In genomic region chr6:22062807-22063408, GRCh38 we compare ENCODE assay signal across 8 cellular contexts.
DNase-seq lines count a peak whose midpoint lies in the region; ATAC-seq, FAIRE-seq and TF ChIP-seq lines count a peak whose summit lies in the region.

No MANE protein-coding gene starts in this region.

- no peak overlapping the region for H3K56ac ChIP-seq in H1 (replicated peaks; ENCODE audit: insufficient read length, low read depth, low read length)

- peaks cover 0 to 2% of the 10 kb centered on the region in 2 experiments for H4K20me1 ChIP-seq in H1 (replicated peaks in 1 of 2; ENCODE audit: control insufficient read depth in 1 of 2, insufficient read depth in 2 of 2, low read length in 2 of 2)

- peak overlapping the region; percentile 27; the same call in 1 of the 2 replicates for H2BK5ac ChIP-seq in H1 (ENCODE audit: low read depth, low read length)

- H3K4me1 ChIP-seq in H1 (replicated peaks in 1 of 4; ENCODE audit: control insufficient read depth in 3 of 4, insufficient read depth in 4 of 4, low read length in 3 of 4), result no peaks in the 10 kb centered on the region; a peak in 1 of 7 replicates

- no peak overlapping the region for H4K91ac ChIP-seq in H1 (replicated peaks; ENCODE audit: insufficient read length, low read length)

- H3K9ac ChIP-seq in H1 (replicated peaks in 1 of 4; ENCODE audit: extremely low read depth in 1 of 4, low read depth in 3 of 4, low read length in 3 of 4), result no peak overlapping the region; a peak in 1 of 7 replicates

- no peak for TF ChIP-seq POLR2A in H1 (IDR thresholded peaks at IDR 0.05; ENCODE audit: control extremely low read depth in 1 of 2, low read depth in 2 of 2, low read length in 2 of 2)

- no peak overlapping the region for H3K14ac ChIP-seq in H1 (ENCODE audit: insufficient read length)

- no peak for TF ChIP-seq RAD21 in H1 (IDR thresholded peaks at IDR 0.05 in 1 of 2, conservative IDR thresholded peaks at IDR 0.05 in 1 of 2; ENCODE audit: low read depth in 2 of 2, low read length in 2 of 2)

- no peak overlapping the region for H3K4me3 ChIP-seq in H1 (ENCODE audit: extremely low read depth in 1 of 4, insufficient read depth in 2 of 4, low read depth in 3 of 4, low read length in 4 of 4)

- no peaks in the 10 kb centered on the region for H3K9me3 ChIP-seq in H1 (ENCODE audit: insufficient read depth in 2 of 2, low read depth in 1 of 2, low read length in 1 of 2)

- H4K8ac ChIP-seq in H1 (ENCODE audit: extremely low read depth, insufficient read depth, low read length), result no peak overlapping the region

- no peak overlapping the region for H3K4ac ChIP-seq in H1 (replicated peaks; ENCODE audit: insufficient read length, low read depth, low read length)

- POLR2A ChIA-PET in H1 (lab: Charles Lee; ENCODE audit: partially characterized antibody), result no interaction called here

- H3K23me2 ChIP-seq in H1 (ENCODE audit: low read depth, low read length), result no peaks in the 10 kb centered on the region; the same call in 1 of the 2 replicates

- H2AFZ ChIP-seq in H1 (ENCODE audit: low read length), result no peak overlapping the region

- peak; percentile 75 for ATAC-seq in GM18517 (IDR thresholded peaks at IDR 0.05; ENCODE audit: unreplicated experiment)
- peak; percentile 80 for ATAC-seq in HG02678 (IDR thresholded peaks at IDR 0.05; ENCODE audit: unreplicated experiment)

- H3K79me2 ChIP-seq in H1 (ENCODE audit: control insufficient read depth in 1 of 2, insufficient read depth in 2 of 2, low read length in 2 of 2), result no peaks in the 10 kb centered on the region; a peak in 2 of 4 replicates

- no peak overlapping the region for H3K4me2 ChIP-seq in H1 (ENCODE audit: insufficient read depth in 1 of 2, low read depth in 2 of 2, low read length in 2 of 2)

- no peak for TF ChIP-seq CTCF in H1 (IDR thresholded peaks at IDR 0.05; ENCODE audit: control extremely low read depth in 1 of 3, insufficient read depth in 1 of 3, low read depth in 1 of 3, low read length in 3 of 3)

- CTCF ChIA-PET in H1 (lab: Charles Lee; ENCODE audit: partially characterized antibody), result no interaction called here

- 95% methylated on average over 21 of the region's 21 CpGs; no CpG with 5 or more reads in 1 of the 2 experiments for WGBS in H1 (ENCODE audit: extremely low coverage in 1 of 2, insufficient coverage in 1 of 2, insufficient read length in 1 of 2, insufficient replicate concordance in 2 of 2, low coverage in 1 of 2, low lambda C conversion rate in 2 of 2, missing lambda C conversion rate in 1 of 2), 2 experiments

- H3K36me3 ChIP-seq in H1 (ENCODE audit: control insufficient read depth in 2 of 4, insufficient read depth in 4 of 4, low read length in 3 of 4), result peaks cover 0 to 8% (median 5%) of the 10 kb centered on the region in 4 experiments; a peak in 4 of 8 replicates

- no peak overlapping the region for H3K27ac ChIP-seq in H1 (ENCODE audit: low read depth, low read length)

- H2AK5ac ChIP-seq in H1 (ENCODE audit: low read depth, low read length), result 0 out of 2 replicates have a peak overlapping the region, but pooled peaks have one; percentile 2

- H3K79me1 ChIP-seq in H1 (ENCODE audit: low read depth, low read length), result no peaks in the 10 kb centered on the region

- no peaks in the 10 kb centered on the region for H3K27me3 ChIP-seq in H1 (replicated peaks in 1 of 4; ENCODE audit: control insufficient read depth in 3 of 4, extremely low read depth in 1 of 4, insufficient read depth in 3 of 4, low read length in 3 of 4)

- H2BK15ac ChIP-seq in H1 (ENCODE audit: low read length), result no peak overlapping the region

- no peak overlapping the region for H2BK12ac ChIP-seq in H1 (ENCODE audit: low read depth, low read length)

- no peak overlapping the region for H2BK20ac ChIP-seq in H1 (ENCODE audit: low read length)

- H3K23ac ChIP-seq in H1 (ENCODE audit: insufficient read length), result no peak overlapping the region

- no peak overlapping the region for H3K18ac ChIP-seq in H1 (ENCODE audit: extremely low read depth, low read length)

- H2BK120ac ChIP-seq in H1 (replicated peaks; ENCODE audit: low read depth, low read length), result no peak overlapping the region

- no peak for FAIRE-seq in H1 (lab: Jason Lieb, UNC)

- H4K5ac ChIP-seq in H1 (ENCODE audit: insufficient read length, low read depth, low read length), result no peak overlapping the region

- DNase-seq in SIG-M5 treated with dmso at 0.1 percent for 504 hours (lab: John Stamatoyannopoulos, UW; ENCODE audit: unreplicated experiment), result peak; percentile 85
- DNase-seq in H1 (ENCODE audit: low read depth in 1 of 2, low spot score in 2 of 2), result no peak
- DNase-seq in stimulated activated CD8-positive, alpha-beta memory T cell treated with anti-CD3 and anti-CD28 coated beads, Interleukin-4, amount 100 ng/mL, for 24 hours (ENCODE audit: low read depth), result peak; percentile 30
- DNase-seq in AG08395 (ENCODE audit: low spot score), result no peak
- DNase-seq in AG20443 (ENCODE audit: low spot score), result no peak
- no peak for DNase-seq in NCI-H1694 treated with DMSO at 0.1 percent for 48 hours (lab: John Stamatoyannopoulos, UW)

- TF ChIP-seq EP300 in H1 (IDR thresholded peaks at IDR 0.05; ENCODE audit: borderline replicate concordance in 1 of 2, low read depth in 2 of 2, low read length in 2 of 2), result no peak

TF ChIP-seq in H1, 55 proteins besides CTCF, POLR2A, EP300 and RAD21 (continues in another document):
- TF ChIP-seq SP4 (IDR thresholded peaks at IDR 0.05; ENCODE audit: low read length) (no peak), CTBP2 (IDR thresholded peaks at IDR 0.05; ENCODE audit: borderline replicate concordance, insufficient read depth, insufficient read length, low read length) (no peak), CHD7 (IDR thresholded peaks at IDR 0.05; ENCODE audit: insufficient replicate concordance, low read length) (no peak), PHF8 (conservative IDR thresholded peaks at IDR 0.05; ENCODE audit: low read depth, low read length) (no peak)

Comparison
In these comparisons a context has a peak if more than half of its experiments do, and no peak if none do; other contexts are left out.
1. DNase-seq: peak in SIG-M5 treated with dmso at 0.1 percent for 504 hours (single experiment) and stimulated activated CD8-positive, alpha-beta memory T cell treated with anti-CD3 and anti-CD28 coated beads, Interleukin-4, amount 100 ng/mL, for 24 hours (single experiment); none in H1 (0 of 2), AG08395 (single experiment), AG20443 (single experiment) and NCI-H1694 treated with DMSO at 0.1 percent for 48 hours (single experiment).